ENCODE assay signal across 13 cellular contexts in the genomic region with DNA sequence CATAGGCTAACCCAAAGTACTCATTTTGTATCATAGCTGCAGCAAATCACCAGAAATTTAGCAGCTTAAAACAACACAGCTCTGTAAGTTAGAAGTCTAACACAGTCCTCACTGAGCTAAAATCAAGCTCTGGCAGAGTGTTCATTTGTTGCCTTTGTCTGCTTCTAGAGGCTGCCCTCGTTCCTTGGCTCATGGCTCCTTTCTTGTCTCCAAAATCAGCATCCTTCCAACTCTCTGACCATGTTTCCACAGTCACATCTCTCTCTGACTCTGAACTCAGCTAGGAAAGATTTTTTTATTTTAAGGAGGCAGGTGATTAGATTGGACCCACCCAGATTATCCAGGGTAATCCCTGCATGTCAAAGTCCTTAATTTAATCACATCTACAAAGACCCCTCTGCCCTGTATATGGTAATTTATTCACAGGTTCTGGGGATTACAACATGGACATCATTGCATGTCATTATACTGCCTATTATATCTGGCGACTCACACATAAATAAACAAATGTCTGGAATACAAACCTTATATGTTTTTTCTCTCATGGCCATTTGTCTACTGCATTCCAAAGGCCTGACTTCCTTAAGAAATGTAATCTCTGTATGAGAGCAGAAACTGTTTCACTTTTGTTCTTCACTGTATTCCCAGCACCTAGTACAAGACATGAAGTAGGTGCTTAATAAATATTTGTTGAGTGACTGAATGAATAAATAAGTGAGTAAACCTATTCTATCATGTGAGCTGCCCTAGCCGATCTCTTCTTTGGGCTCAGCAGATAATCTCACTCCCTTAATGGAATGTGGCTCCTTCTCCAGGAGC. TPM values are rescaled to one million over a fixed set of nuclear protein-coding genes. Genes with fewer than 3 reads are reported as not detected.
DNase-seq lines count a peak whose midpoint lies in the region; ATAC-seq and TF ChIP-seq lines count a peak whose summit lies in the region.
"Had no signal": no experiment of that assay in that cellular context is flagged by ENCODE, and none has a peak within 500 bp of the region (broad histone marks: within the 10 kb centered on the region; RNA-seq: fewer than 3 reads in every experiment).

No MANE protein-coding gene starts in this region.

- H4K20me1 ChIP-seq in GM23248 (ENCODE audit: insufficient read depth), result no peaks in the 10 kb centered on the region
- H4K20me1 ChIP-seq in fibroblast of lung (ENCODE audit: control insufficient read depth, extremely low read depth, insufficient read depth, low read length), result no peaks in the 10 kb centered on the region

- 17 to 20% methylated on average over 3 of the region's 3 CpGs for WGBS in GM23248 (ENCODE audit: low coverage in 1 of 2, low lambda C conversion rate in 2 of 2, missing lambda C conversion rate in 2 of 2), 2 experiments

- TF ChIP-seq CTCF in fibroblast of lung (conservative IDR thresholded peaks at IDR 0.05 in 1 of 2, IDR thresholded peaks at IDR 0.05 in 1 of 2; ENCODE audit: low read depth in 1 of 2, low read length in 2 of 2) (no peak), gastrocnemius medialis (IDR thresholded peaks at IDR 0.05 in 4 of 5, conservative IDR thresholded peaks at IDR 0.05 in 1 of 5) (no peak)

- peak; percentile 84 for DNase-seq in GM23248
- peak; percentile 14 to 56 for DNase-seq in SW 1271 (lab: John Stamatoyannopoulos, UW)
- DNase-seq in fibroblast of lung (ENCODE audit: low read depth in 2 of 2), result peak; percentile 79 to 91
- DNase-seq in renal cortical epithelial cell (ENCODE audit: low read depth), result peak; percentile 81
- no peak for DNase-seq in gastrocnemius medialis
- no peak for DNase-seq in pons (ENCODE audit: low spot score)
- DNase-seq: activated CD4-positive, alpha-beta T cell treated with anti-CD3 and anti-CD28 coated beads, Interleukin-2, amount 50 U/mL, for 48 hours; activated effector memory CD4-positive, alpha-beta T cell treated with anti-CD3 and anti-CD28 coated beads, Interleukin-2, amount 50 U/mL, for 16 hours; CD8-positive, alpha-beta memory T cell; immature natural killer cell had no signal

- intact Hi-C loops in gastrocnemius medialis (cut with DNase I; ENCODE audit: low total_unique reads), result no loop called here

- ATAC-seq in gastrocnemius medialis (no peak), GM21619 (IDR thresholded peaks at IDR 0.05; ENCODE audit: unreplicated experiment) (no peak), GM18868 (IDR thresholded peaks at IDR 0.05; ENCODE audit: unreplicated experiment) (no peak)

- H3K79me2 ChIP-seq in GM23248 (ENCODE audit: insufficient read depth) (no peaks in the 10 kb centered on the region), fibroblast of lung (ENCODE audit: control insufficient read depth, insufficient read depth, low read length) (no peaks in the 10 kb centered on the region)

- no peaks in the 10 kb centered on the region for H3K9me2 ChIP-seq in GM23248 (ENCODE audit: insufficient read depth)

- H3K27ac ChIP-seq in GM23248 (peak overlapping the region; percentile 56), fibroblast of lung (ENCODE audit: insufficient read depth, low read length) (peak overlapping the region; percentile 22), gastrocnemius medialis (no peak overlapping the region)
- H3K27ac ChIP-seq: right atrium auricular region had no signal

- H3F3A ChIP-seq in GM23248 (ENCODE audit: insufficient read depth), result peaks cover 48% of the 10 kb centered on the region

- H3K27me3 ChIP-seq in GM23248 (replicated peaks; ENCODE audit: insufficient read depth) (no peaks in the 10 kb centered on the region), fibroblast of lung (ENCODE audit: control insufficient read depth, insufficient read depth, low read length) (no peaks in the 10 kb centered on the region), gastrocnemius medialis (no peaks in the 10 kb centered on the region)
- H3K27me3 ChIP-seq: right atrium auricular region had no signal

- H3K9ac ChIP-seq in GM23248, result peak overlapping the region; percentile 18; the same call in 1 of the 2 replicates
- H3K9ac ChIP-seq in fibroblast of lung (ENCODE audit: insufficient read depth, low read length), result no peak overlapping the region

- H3K4me2 ChIP-seq in GM23248 (ENCODE audit: unreplicated experiment), result peak overlapping the region; percentile 51
- H3K4me2 ChIP-seq in fibroblast of lung (ENCODE audit: extremely low read depth, insufficient read depth, low read length), result peak overlapping the region; percentile 59

- H3K36me3 ChIP-seq in GM23248 (ENCODE audit: low read depth) (no peaks in the 10 kb centered on the region), fibroblast of lung (ENCODE audit: control insufficient read depth, insufficient read depth, low read length) (no peaks in the 10 kb centered on the region), gastrocnemius medialis (no peaks in the 10 kb centered on the region)
- H3K36me3 ChIP-seq: right atrium auricular region had no signal

- in situ Hi-C loops in GM23248 (cut with MboI) (no loop called here), gastrocnemius medialis (cut with MboI; ENCODE audit: low sequenced_read_pairs in 4 of 4) (no loop called here)

- no peak for TF ChIP-seq POLR2A in gastrocnemius medialis (IDR thresholded peaks at IDR 0.05)

- H3K4me1 ChIP-seq in GM23248 (ENCODE audit: insufficient read depth) (peaks cover 49% of the 10 kb centered on the region), fibroblast of lung (ENCODE audit: control insufficient read depth, extremely low read depth, insufficient read depth, low read length) (peaks cover 10% of the 10 kb centered on the region), gastrocnemius medialis (no peaks in the 10 kb centered on the region)
- H3K4me1 ChIP-seq: right atrium auricular region had no signal

- H2AFZ ChIP-seq in GM23248 (peak overlapping the region; percentile 4; the same call in 1 of the 2 replicates), fibroblast of lung (ENCODE audit: low read length) (no peak overlapping the region)

- peak overlapping the region; percentile 5; the same call in 1 of the 2 replicates for H3K4me3 ChIP-seq in GM23248
- peak overlapping the region in 1 of 4 experiments; percentile 22 for H3K4me3 ChIP-seq in fibroblast of lung (replicated peaks in 1 of 4; ENCODE audit: control extremely low read depth in 1 of 4, insufficient read depth in 1 of 4, low read depth in 3 of 4, low read length in 4 of 4)
- H3K4me3 ChIP-seq in gastrocnemius medialis, result no peak overlapping the region
- H3K4me3 ChIP-seq: right atrium auricular region had no signal

- no peaks in the 10 kb centered on the region for H3K9me3 ChIP-seq in GM23248 (ENCODE audit: low read depth)
- no peaks in the 10 kb centered on the region for H3K9me3 ChIP-seq in fibroblast of lung (ENCODE audit: control insufficient read depth, insufficient read depth, low read depth, low read length)
- no peaks in the 10 kb centered on the region for H3K9me3 ChIP-seq in gastrocnemius medialis
- H3K9me3 ChIP-seq: right atrium auricular region had no signal

RNA-seq across cellular contexts. Expression of gene UACA, which starts 15.1 kb away (rescaled TPM):
- total RNA-seq in GM23248 (2014; rRNA removed; shearing (Covaris generic)), result 47.0 and 64.0 TPM in 2 replicates
- 128 and 135 TPM in 2 replicates for polyA plus RNA-seq in GM23248 (2016; fragmentation: Nextera tagmentation; extraction: Ambion mirVana)
- total RNA-seq in fibroblast of lung, result 107 and 187 TPM in 2 replicates
- 136 and 170 TPM in 2 replicates for polyA plus RNA-seq in fibroblast of lung
- 242 and 250 TPM in 2 replicates for polyA plus RNA-seq in fibroblast of lung (2012)
- polyA minus RNA-seq in fibroblast of lung (ENCODE audit: low replicate concordance), result 571 and 816 TPM in 2 replicates
- total RNA-seq in renal cortical epithelial cell, result 42.9 and 48.0 TPM in 2 replicates
- total RNA-seq in gastrocnemius medialis, result 100 to 1,000 TPM; 101 to 192 (median 127) TPM
- polyA plus RNA-seq: CD8-positive, alpha-beta memory T cell had no signal

Comparison
In these comparisons a context has a peak if more than half of its experiments do, and no peak if none do; other contexts are left out.
1. DNase-seq: peak in GM23248 (single experiment), SW 1271 (2 of 2), fibroblast of lung (2 of 2) and renal cortical epithelial cell (single experiment); none in gastrocnemius medialis (0 of 2) and pons (single experiment).
2. H3K27ac ChIP-seq: peak in GM23248 (single experiment) and fibroblast of lung (single experiment); none in gastrocnemius medialis (0 of 4).